Comparison of ENCODE assay signal across 1 cellular context in the genomic region with DNA sequence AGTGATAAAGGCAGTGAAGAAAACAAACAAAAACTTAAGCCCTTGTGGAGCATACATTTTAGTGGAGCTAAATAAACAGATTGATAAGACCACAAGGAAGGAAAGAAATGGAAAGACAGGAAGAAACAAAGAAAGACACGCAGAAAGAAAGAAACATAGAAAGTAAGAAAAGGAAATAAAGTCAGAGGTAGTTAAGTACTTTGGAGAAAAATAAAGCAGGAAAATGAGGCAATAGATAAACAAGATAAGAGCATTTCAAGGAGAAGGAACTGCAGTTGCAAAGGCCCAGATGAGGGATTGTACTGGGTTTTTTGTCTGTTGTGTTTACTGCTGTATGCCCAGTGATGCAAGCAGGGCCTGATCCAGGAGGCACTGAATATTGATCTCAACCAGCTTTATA.
TF ChIP-seq lines count a peak whose summit lies in the region.

No MANE protein-coding gene starts in this region.

TF ChIP-seq in liver, 16 proteins besides CTCF, POLR2A, EP300 and RAD21 (continued from another document):
- TF ChIP-seq, protein P1, sequence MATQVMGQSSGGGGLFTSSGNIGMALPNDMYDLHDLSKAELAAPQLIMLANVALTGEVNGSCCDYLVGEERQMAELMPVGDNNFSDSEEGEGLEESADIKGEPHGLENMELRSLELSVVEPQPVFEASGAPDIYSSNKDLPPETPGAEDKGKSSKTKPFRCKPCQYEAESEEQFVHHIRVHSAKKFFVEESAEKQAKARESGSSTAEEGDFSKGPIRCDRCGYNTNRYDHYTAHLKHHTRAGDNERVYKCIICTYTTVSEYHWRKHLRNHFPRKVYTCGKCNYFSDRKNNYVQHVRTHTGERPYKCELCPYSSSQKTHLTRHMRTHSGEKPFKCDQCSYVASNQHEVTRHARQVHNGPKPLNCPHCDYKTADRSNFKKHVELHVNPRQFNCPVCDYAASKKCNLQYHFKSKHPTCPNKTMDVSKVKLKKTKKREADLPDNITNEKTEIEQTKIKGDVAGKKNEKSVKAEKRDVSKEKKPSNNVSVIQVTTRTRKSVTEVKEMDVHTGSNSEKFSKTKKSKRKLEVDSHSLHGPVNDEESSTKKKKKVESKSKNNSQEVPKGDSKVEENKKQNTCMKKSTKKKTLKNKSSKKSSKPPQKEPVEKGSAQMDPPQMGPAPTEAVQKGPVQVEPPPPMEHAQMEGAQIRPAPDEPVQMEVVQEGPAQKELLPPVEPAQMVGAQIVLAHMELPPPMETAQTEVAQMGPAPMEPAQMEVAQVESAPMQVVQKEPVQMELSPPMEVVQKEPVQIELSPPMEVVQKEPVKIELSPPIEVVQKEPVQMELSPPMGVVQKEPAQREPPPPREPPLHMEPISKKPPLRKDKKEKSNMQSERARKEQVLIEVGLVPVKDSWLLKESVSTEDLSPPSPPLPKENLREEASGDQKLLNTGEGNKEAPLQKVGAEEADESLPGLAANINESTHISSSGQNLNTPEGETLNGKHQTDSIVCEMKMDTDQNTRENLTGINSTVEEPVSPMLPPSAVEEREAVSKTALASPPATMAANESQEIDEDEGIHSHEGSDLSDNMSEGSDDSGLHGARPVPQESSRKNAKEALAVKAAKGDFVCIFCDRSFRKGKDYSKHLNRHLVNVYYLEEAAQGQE (IDR thresholded peaks at IDR 0.05): no peak
- TF ChIP-seq GABPA (IDR thresholded peaks at IDR 0.05 in 1 of 2, conservative IDR thresholded peaks at IDR 0.05 in 1 of 2): no peak
- peak in 1 of 2 donors; percentile 11 for TF ChIP-seq RXRA (IDR thresholded peaks at IDR 0.05)
- TF ChIP-seq, protein P2, sequence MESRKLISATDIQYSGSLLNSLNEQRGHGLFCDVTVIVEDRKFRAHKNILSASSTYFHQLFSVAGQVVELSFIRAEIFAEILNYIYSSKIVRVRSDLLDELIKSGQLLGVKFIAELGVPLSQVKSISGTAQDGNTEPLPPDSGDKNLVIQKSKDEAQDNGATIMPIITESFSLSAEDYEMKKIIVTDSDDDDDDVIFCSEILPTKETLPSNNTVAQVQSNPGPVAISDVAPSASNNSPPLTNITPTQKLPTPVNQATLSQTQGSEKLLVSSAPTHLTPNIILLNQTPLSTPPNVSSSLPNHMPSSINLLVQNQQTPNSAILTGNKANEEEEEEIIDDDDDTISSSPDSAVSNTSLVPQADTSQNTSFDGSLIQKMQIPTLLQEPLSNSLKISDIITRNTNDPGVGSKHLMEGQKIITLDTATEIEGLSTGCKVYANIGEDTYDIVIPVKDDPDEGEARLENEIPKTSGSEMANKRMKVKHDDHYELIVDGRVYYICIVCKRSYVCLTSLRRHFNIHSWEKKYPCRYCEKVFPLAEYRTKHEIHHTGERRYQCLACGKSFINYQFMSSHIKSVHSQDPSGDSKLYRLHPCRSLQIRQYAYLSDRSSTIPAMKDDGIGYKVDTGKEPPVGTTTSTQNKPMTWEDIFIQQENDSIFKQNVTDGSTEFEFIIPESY (IDR thresholded peaks at IDR 0.05): no peak
- no peak for TF ChIP-seq EGR1 (IDR thresholded peaks at IDR 0.05; ENCODE audit: low read depth in 2 of 2)
- TF ChIP-seq, protein P3, sequence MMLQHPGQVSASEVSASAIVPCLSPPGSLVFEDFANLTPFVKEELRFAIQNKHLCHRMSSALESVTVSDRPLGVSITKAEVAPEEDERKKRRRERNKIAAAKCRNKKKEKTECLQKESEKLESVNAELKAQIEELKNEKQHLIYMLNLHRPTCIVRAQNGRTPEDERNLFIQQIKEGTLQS (IDR thresholded peaks at IDR 0.05): peak; percentile 72
- TF ChIP-seq TAF1 (conservative IDR thresholded peaks at IDR 0.05): no peak
- no peak for TF ChIP-seq YY1 (IDR thresholded peaks at IDR 0.05)
- TF ChIP-seq HNF4G (IDR thresholded peaks at IDR 0.05): no peak
- no peak for TF ChIP-seq NR2F2 (IDR thresholded peaks at IDR 0.05)
- TF ChIP-seq FOXA1 (IDR thresholded peaks at IDR 0.05): no peak
- TF ChIP-seq HNF4A (conservative IDR thresholded peaks at IDR 0.05): peak in 1 of 2 donors; percentile 14
